Comparison of ENCODE assay signal across 1 cellular context in genomic region chr12:12717586-12718381, GRCh38.
TF ChIP-seq lines count a peak whose summit lies in the region.

No MANE protein-coding gene starts in this region.

TF ChIP-seq in HepG2, 621 proteins besides CTCF, POLR2A, EP300 and RAD21 (continued from another document and continues in another):
- TF ChIP-seq, protein P1, sequence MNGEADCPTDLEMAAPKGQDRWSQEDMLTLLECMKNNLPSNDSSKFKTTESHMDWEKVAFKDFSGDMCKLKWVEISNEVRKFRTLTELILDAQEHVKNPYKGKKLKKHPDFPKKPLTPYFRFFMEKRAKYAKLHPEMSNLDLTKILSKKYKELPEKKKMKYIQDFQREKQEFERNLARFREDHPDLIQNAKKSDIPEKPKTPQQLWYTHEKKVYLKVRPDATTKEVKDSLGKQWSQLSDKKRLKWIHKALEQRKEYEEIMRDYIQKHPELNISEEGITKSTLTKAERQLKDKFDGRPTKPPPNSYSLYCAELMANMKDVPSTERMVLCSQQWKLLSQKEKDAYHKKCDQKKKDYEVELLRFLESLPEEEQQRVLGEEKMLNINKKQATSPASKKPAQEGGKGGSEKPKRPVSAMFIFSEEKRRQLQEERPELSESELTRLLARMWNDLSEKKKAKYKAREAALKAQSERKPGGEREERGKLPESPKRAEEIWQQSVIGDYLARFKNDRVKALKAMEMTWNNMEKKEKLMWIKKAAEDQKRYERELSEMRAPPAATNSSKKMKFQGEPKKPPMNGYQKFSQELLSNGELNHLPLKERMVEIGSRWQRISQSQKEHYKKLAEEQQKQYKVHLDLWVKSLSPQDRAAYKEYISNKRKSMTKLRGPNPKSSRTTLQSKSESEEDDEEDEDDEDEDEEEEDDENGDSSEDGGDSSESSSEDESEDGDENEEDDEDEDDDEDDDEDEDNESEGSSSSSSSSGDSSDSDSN (CRISPR knock-in tag; IDR thresholded peaks at IDR 0.05): peak; percentile 55; the same call in 1 of the 2 replicates
- TF ChIP-seq ZNF572 (CRISPR knock-in tag; IDR thresholded peaks at IDR 0.05): no peak
- no peak for TF ChIP-seq ZMYM2 (CRISPR knock-in tag; IDR thresholded peaks at IDR 0.05)
- TF ChIP-seq NR2F1 (CRISPR knock-in tag; IDR thresholded peaks at IDR 0.05): no peak
- TF ChIP-seq ZBTB37 (CRISPR knock-in tag; IDR thresholded peaks at IDR 0.05): no peak
- no peak for TF ChIP-seq ZNF333 (CRISPR knock-in tag; IDR thresholded peaks at IDR 0.05; ENCODE audit: borderline replicate concordance)
- peak; percentile 21; the same call in 1 of the 2 replicates for TF ChIP-seq ZKSCAN5 (CRISPR knock-in tag; IDR thresholded peaks at IDR 0.05)
- TF ChIP-seq, protein P2, sequence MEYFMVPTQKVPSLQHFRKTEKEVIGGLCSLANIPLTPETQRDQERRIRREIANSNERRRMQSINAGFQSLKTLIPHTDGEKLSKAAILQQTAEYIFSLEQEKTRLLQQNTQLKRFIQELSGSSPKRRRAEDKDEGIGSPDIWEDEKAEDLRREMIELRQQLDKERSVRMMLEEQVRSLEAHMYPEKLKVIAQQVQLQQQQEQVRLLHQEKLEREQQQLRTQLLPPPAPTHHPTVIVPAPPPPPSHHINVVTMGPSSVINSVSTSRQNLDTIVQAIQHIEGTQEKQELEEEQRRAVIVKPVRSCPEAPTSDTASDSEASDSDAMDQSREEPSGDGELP (IDR thresholded peaks at IDR 0.05; ENCODE audit: borderline replicate concordance, low read depth): no peak
- TF ChIP-seq ZNF337 (CRISPR knock-in tag; IDR thresholded peaks at IDR 0.05; ENCODE audit: borderline replicate concordance, low read depth): no peak
- no peak for TF ChIP-seq THRA (CRISPR knock-in tag; IDR thresholded peaks at IDR 0.05; ENCODE audit: borderline replicate concordance)
- no peak for TF ChIP-seq BORCS8-MEF2B (CRISPR knock-in tag; IDR thresholded peaks at IDR 0.05)
- no peak; the same call in 1 of the 2 replicates for TF ChIP-seq ZNF501 (CRISPR knock-in tag; IDR thresholded peaks at IDR 0.05)
- peak; percentile 86 for TF ChIP-seq ZNF652 (CRISPR knock-in tag; IDR thresholded peaks at IDR 0.05; ENCODE audit: borderline replicate concordance, low read depth)
- no peak for TF ChIP-seq ISX (CRISPR knock-in tag; conservative IDR thresholded peaks at IDR 0.05)
- peak; percentile 80 for TF ChIP-seq ASH2L (IDR thresholded peaks at IDR 0.05; ENCODE audit: insufficient read length, low read depth, low read length)
- no peak for TF ChIP-seq ZNF3 (CRISPR knock-in tag; IDR thresholded peaks at IDR 0.05)
- TF ChIP-seq, protein P3, sequence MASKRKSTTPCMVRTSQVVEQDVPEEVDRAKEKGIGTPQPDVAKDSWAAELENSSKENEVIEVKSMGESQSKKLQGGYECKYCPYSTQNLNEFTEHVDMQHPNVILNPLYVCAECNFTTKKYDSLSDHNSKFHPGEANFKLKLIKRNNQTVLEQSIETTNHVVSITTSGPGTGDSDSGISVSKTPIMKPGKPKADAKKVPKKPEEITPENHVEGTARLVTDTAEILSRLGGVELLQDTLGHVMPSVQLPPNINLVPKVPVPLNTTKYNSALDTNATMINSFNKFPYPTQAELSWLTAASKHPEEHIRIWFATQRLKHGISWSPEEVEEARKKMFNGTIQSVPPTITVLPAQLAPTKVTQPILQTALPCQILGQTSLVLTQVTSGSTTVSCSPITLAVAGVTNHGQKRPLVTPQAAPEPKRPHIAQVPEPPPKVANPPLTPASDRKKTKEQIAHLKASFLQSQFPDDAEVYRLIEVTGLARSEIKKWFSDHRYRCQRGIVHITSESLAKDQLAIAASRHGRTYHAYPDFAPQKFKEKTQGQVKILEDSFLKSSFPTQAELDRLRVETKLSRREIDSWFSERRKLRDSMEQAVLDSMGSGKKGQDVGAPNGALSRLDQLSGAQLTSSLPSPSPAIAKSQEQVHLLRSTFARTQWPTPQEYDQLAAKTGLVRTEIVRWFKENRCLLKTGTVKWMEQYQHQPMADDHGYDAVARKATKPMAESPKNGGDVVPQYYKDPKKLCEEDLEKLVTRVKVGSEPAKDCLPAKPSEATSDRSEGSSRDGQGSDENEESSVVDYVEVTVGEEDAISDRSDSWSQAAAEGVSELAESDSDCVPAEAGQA (IDR thresholded peaks at IDR 0.05; ENCODE audit: low read depth): no peak
- TF ChIP-seq, protein P3 (CRISPR knock-in tag; IDR thresholded peaks at IDR 0.05; ENCODE audit: borderline replicate concordance): no peak
- no peak for TF ChIP-seq NCOA5 (CRISPR knock-in tag; IDR thresholded peaks at IDR 0.05)
- no peak for TF ChIP-seq FOXO4 (CRISPR knock-in tag; conservative IDR thresholded peaks at IDR 0.05)
- peak; percentile 47 for TF ChIP-seq ZNF781 (CRISPR knock-in tag; IDR thresholded peaks at IDR 0.05; ENCODE audit: borderline replicate concordance, not compliant biosample characterization)
- no peak for TF ChIP-seq CCDC6 (CRISPR knock-in tag; IDR thresholded peaks at IDR 0.05)
- TF ChIP-seq TEAD2 (CRISPR knock-in tag; IDR thresholded peaks at IDR 0.05): no peak
- no peak; the same call in 1 of the 2 replicates for TF ChIP-seq ZNF619 (CRISPR knock-in tag; IDR thresholded peaks at IDR 0.05)
- TF ChIP-seq, protein P4, sequence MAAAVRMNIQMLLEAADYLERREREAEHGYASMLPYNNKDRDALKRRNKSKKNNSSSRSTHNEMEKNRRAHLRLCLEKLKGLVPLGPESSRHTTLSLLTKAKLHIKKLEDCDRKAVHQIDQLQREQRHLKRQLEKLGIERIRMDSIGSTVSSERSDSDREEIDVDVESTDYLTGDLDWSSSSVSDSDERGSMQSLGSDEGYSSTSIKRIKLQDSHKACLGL (CRISPR knock-in tag; IDR thresholded peaks at IDR 0.05): peak; percentile 44; the same call in 1 of the 2 replicates
- no peak for TF ChIP-seq PPARG (CRISPR knock-in tag; conservative IDR thresholded peaks at IDR 0.05)
- TF ChIP-seq ZNF790 (CRISPR knock-in tag; IDR thresholded peaks at IDR 0.05; ENCODE audit: borderline replicate concordance): no peak
- no peak for TF ChIP-seq ZNF646 (CRISPR knock-in tag; IDR thresholded peaks at IDR 0.05)
- no peak for TF ChIP-seq EHMT2 (IDR thresholded peaks at IDR 0.05; ENCODE audit: borderline replicate concordance, low read depth, low read length)
- TF ChIP-seq, protein P5, sequence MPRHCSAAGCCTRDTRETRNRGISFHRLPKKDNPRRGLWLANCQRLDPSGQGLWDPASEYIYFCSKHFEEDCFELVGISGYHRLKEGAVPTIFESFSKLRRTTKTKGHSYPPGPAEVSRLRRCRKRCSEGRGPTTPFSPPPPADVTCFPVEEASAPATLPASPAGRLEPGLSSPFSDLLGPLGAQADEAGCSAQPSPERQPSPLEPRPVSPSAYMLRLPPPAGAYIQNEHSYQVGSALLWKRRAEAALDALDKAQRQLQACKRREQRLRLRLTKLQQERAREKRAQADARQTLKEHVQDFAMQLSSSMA (CRISPR knock-in tag; IDR thresholded peaks at IDR 0.05): no peak
- no peak for TF ChIP-seq ZNF569 (CRISPR knock-in tag; IDR thresholded peaks at IDR 0.05; ENCODE audit: borderline replicate concordance)
- no peak for TF ChIP-seq ISL2 (CRISPR knock-in tag; IDR thresholded peaks at IDR 0.05)
- no peak for TF ChIP-seq ZNF260 (CRISPR knock-in tag; IDR thresholded peaks at IDR 0.05; ENCODE audit: borderline replicate concordance, low read depth)
- TF ChIP-seq ZNF576 (CRISPR knock-in tag; IDR thresholded peaks at IDR 0.05): no peak
- no peak for TF ChIP-seq RORA (CRISPR knock-in tag; IDR thresholded peaks at IDR 0.05)
- TF ChIP-seq ZNF850 (CRISPR knock-in tag; conservative IDR thresholded peaks at IDR 0.05): no peak
- TF ChIP-seq SNRNP70 (IDR thresholded peaks at IDR 0.05; ENCODE audit: low read depth, low read length): no peak
- no peak for TF ChIP-seq LCORL (IDR thresholded peaks at IDR 0.05)
- no peak for TF ChIP-seq LCORL (CRISPR knock-in tag; IDR thresholded peaks at IDR 0.05)
- 0 out of 2 replicates have a peak, but pooled peaks have one; percentile 5 for TF ChIP-seq ZBTB42 (CRISPR knock-in tag; IDR thresholded peaks at IDR 0.05)
- no peak for TF ChIP-seq PAX8 (CRISPR knock-in tag; IDR thresholded peaks at IDR 0.05; ENCODE audit: borderline replicate concordance)
- TF ChIP-seq ZNF589 (CRISPR knock-in tag; conservative IDR thresholded peaks at IDR 0.05): no peak
